ENCODE assay signal across 8 cellular contexts in genomic region chr1:89821322-89822108, GRCh38. TPM values are rescaled to one million over a fixed set of nuclear protein-coding genes. Genes with fewer than 3 reads are reported as not detected.
DNase-seq lines count a peak whose midpoint lies in the region; ATAC-seq and TF ChIP-seq lines count a peak whose summit lies in the region.

No MANE protein-coding gene starts in this region.

- ATAC-seq in GM19351 (IDR thresholded peaks at IDR 0.05; ENCODE audit: unreplicated experiment) = peak; percentile 55
- peak; percentile 49 for ATAC-seq in HG03457 (IDR thresholded peaks at IDR 0.05; ENCODE audit: unreplicated experiment)

- H4K20me1 ChIP-seq in OCI-LY7 (ENCODE audit: insufficient read depth, low read length) = no peaks in the 10 kb centered on the region

- H3K9me2 ChIP-seq in OCI-LY7 (ENCODE audit: insufficient read depth, low read length) = no peaks in the 10 kb centered on the region

- H3K36me3 ChIP-seq in OCI-LY7 (ENCODE audit: insufficient read depth, low read length) (peaks cover 21% of the 10 kb centered on the region), neutrophil (no peaks in the 10 kb centered on the region), thyroid gland (no peaks in the 10 kb centered on the region)

- peak overlapping the region; percentile 91 for H3K4me2 ChIP-seq in OCI-LY7 (ENCODE audit: low read length)

- CTCF ChIA-PET in OCI-LY7 (lab: Charles Lee; ENCODE audit: unreplicated experiment) = no interaction called here

- H3K4me3 ChIP-seq in OCI-LY7 (ENCODE audit: low read depth, low read length, poor library complexity, severe bottlenecking) = peak overlapping the region; percentile 74
- H3K4me3 ChIP-seq in fibroblast of pulmonary artery (replicated peaks; ENCODE audit: low read depth, low read length) = peak overlapping the region; percentile 62
- peak overlapping the region; percentile 83 to 92 for H3K4me3 ChIP-seq in neutrophil (ENCODE audit: low read depth in 1 of 2, low read length in 1 of 2)
- H3K4me3 ChIP-seq in thyroid gland (replicated peaks in 1 of 3) = peak overlapping the region; percentile 27 to 94 (median 93)

- peak; percentile 94 for DNase-seq in COLO668 (lab: John Stamatoyannopoulos, UW; ENCODE audit: unreplicated experiment)
- peak; percentile 93 for DNase-seq in OCI-LY7 (ENCODE audit: low spot score)
- DNase-seq in activated T-cell treated with anti-CD3 and anti-CD28 coated beads, Interleukin-2, amount 50 U/mL, for 48 hours = peak; percentile 72 to 77
- DNase-seq in fibroblast of pulmonary artery (ENCODE audit: low read depth) = no peak
- DNase-seq in thyroid gland = peak; percentile 71 to 72

- WGBS in thyroid gland, 2 donors = 1 to 5% methylated on average over 11 to 40 of the region's 73 CpGs

- peak overlapping the region; percentile 66 for H2AFZ ChIP-seq in OCI-LY7 (ENCODE audit: low read length)

- H3K9me3 ChIP-seq in OCI-LY7 (ENCODE audit: low read length) (no peaks in the 10 kb centered on the region), neutrophil (no peaks in the 10 kb centered on the region), thyroid gland (no peaks in the 10 kb centered on the region)

- BruUV-seq in OCI-LY7 (replicated peaks; lab: Mats Ljungman, UMichigan) = no TSS peak

- TF ChIP-seq POLR2A in thyroid gland (IDR thresholded peaks at IDR 0.05) = peak in 1 of 2 donors; percentile 33

- peaks cover 38% of the 10 kb centered on the region; the same call in 1 of the 2 replicates for H3K79me2 ChIP-seq in OCI-LY7 (ENCODE audit: insufficient read depth, low read depth, low read length)

- TF ChIP-seq CTCF in OCI-LY7 (conservative IDR thresholded peaks at IDR 0.05; ENCODE audit: low read length) (no peak), fibroblast of pulmonary artery (IDR thresholded peaks at IDR 0.05; ENCODE audit: low read length, missing control alignments) (no peak), neutrophil (IDR thresholded peaks at IDR 0.05) (peak; percentile 75), thyroid gland (IDR thresholded peaks at IDR 0.05) (no peak)

- H3K27me3 ChIP-seq in neutrophil = no peaks in the 10 kb centered on the region
- H3K27me3 ChIP-seq in thyroid gland = no peaks in the 10 kb centered on the region

- H3K27ac ChIP-seq in OCI-LY7 (ENCODE audit: low read depth, low read length, poor library complexity, severe bottlenecking) (peak overlapping the region; percentile 89), neutrophil (peak overlapping the region; percentile 92), thyroid gland (peak overlapping the region; percentile 72 to 88 (median 75))

- peaks cover 37% of the 10 kb centered on the region for H3K4me1 ChIP-seq in OCI-LY7 (ENCODE audit: insufficient read depth, low read length, poor library complexity, severe bottlenecking)
- H3K4me1 ChIP-seq in neutrophil (ENCODE audit: control insufficient read depth in 1 of 2, insufficient read depth in 1 of 2, low read depth in 1 of 2, low read length in 1 of 2) = peaks cover 74 to 80% of the 10 kb centered on the region in 2 experiments
- H3K4me1 ChIP-seq in thyroid gland = peaks cover 13 to 16% of the 10 kb centered on the region in 2 donors

- intact Hi-C loops in OCI-LY7 (cut with micrococcal nuclease; ENCODE audit: unreplicated experiment) (loop anchor here (1.0 to 2.0 kb wide), 4 partner anchors 22 to 297 kb away; partner anchors contain the start of genes LRRC8B, LRRC8C and ZNF326), thyroid gland (cut with DNase I) (no loop called here)

- POLR2A ChIA-PET in OCI-LY7 (lab: Charles Lee) = interaction anchor here (0.6 to 2.4 kb wide), 10 partner anchors 9 to 130 kb away, joined by 3 to 11 read pairs (median 4); no protein-coding TSS in a partner anchor

RNA-seq across cellular contexts. Expression of gene LRRC8D, which starts 0.7 kb away (rescaled TPM):
- total RNA-seq in OCI-LY7 (2014; rRNA removed; shearing (Covaris generic)) = 19.3 and 23.8 TPM in 2 replicates
- 37.1 and 39.9 TPM in 2 replicates for total RNA-seq in OCI-LY7 (2022)
- 10 to 100 TPM; 21.1 to 46.7 (median 35.3) TPM for total RNA-seq in thyroid gland
